Comparison of ENCODE assay signal across 2 cellular contexts in the genomic region with DNA sequence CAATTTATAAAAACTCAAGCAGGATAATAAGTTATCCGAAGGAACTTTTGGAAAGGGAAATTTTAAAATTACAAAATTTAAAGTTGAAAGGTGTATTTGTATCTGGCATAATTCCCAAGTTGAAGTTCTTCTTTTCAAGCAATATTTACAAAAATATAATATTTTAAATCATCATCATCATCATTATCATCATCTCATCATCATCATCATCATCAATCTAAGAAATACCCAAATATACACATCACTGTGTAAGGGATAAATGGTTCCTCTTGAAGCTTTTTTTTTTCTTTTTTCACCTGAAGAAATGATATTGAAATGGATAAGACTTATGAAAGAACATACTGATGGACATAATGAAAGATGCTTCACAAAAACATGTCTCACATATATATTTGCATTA.
A peak's percentile ranks its signal among the peaks of the same experiment; 100 is the strongest.
TF ChIP-seq lines count a peak whose summit lies in the region.

No MANE protein-coding gene starts in this region.

TF ChIP-seq in HepG2, 621 proteins besides CTCF, POLR2A, EP300 and RAD21:
- TF ChIP-seq ZNF276 (CRISPR knock-in tag; IDR thresholded peaks at IDR 0.05; ENCODE audit: low read depth) (no peak), ZNF253 (CRISPR knock-in tag; IDR thresholded peaks at IDR 0.05; ENCODE audit: borderline replicate concordance) (no peak), MED1 (CRISPR knock-in tag; IDR thresholded peaks at IDR 0.05) (no peak), CREB1 (IDR thresholded peaks at IDR 0.05) (peak; percentile 52; the same call in 1 of the 2 replicates), CREB1 (CRISPR knock-in tag; IDR thresholded peaks at IDR 0.05) (no peak)

TF ChIP-seq in HEK293, 187 proteins besides CTCF, POLR2A, EP300 and RAD21 (continued from another document):
- TF ChIP-seq, protein P1, sequence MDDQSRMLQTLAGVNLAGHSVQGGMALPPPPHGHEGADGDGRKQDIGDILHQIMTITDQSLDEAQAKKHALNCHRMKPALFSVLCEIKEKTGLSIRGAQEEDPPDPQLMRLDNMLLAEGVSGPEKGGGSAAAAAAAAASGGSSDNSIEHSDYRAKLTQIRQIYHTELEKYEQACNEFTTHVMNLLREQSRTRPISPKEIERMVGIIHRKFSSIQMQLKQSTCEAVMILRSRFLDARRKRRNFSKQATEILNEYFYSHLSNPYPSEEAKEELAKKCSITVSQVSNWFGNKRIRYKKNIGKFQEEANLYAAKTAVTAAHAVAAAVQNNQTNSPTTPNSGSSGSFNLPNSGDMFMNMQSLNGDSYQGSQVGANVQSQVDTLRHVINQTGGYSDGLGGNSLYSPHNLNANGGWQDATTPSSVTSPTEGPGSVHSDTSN (CRISPR knock-in tag; IDR thresholded peaks at IDR 0.05), result no peak
- TF ChIP-seq ZNF423 (tag by site-specific recombination; IDR thresholded peaks at IDR 0.05) (no peak), IKZF3 (tag by site-specific recombination; IDR thresholded peaks at IDR 0.05) (no peak)
